1 cellular context compared by ENCODE assay signal in the genomic region with DNA sequence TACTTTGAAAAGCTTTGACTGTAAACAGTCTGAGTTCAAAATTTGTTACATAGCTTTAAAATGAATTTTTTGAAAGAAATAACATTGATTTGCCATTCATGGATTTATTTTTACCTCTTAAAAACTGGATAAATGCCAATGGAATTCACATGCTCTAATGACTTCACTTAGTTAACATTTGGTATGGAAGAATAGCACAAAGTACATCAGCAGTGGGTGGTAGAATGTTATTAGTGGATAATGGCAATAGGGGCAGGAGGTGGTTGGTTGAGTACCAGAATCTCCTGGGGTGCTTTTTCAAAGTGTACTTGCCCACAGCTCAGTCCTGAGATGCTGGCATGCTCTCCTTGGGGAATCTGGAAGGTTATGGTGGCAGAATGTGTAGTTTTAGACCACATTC.
TF ChIP-seq lines count a peak whose summit lies in the region.

No MANE protein-coding gene starts in this region.

TF ChIP-seq in GM23338, 12 proteins besides CTCF, POLR2A, EP300 and RAD21:
- TF ChIP-seq STAT1 (IDR thresholded peaks at IDR 0.05; ENCODE audit: unreplicated experiment): no peak
